ENCODE assay signal across 21 cellular contexts in the genomic region with DNA sequence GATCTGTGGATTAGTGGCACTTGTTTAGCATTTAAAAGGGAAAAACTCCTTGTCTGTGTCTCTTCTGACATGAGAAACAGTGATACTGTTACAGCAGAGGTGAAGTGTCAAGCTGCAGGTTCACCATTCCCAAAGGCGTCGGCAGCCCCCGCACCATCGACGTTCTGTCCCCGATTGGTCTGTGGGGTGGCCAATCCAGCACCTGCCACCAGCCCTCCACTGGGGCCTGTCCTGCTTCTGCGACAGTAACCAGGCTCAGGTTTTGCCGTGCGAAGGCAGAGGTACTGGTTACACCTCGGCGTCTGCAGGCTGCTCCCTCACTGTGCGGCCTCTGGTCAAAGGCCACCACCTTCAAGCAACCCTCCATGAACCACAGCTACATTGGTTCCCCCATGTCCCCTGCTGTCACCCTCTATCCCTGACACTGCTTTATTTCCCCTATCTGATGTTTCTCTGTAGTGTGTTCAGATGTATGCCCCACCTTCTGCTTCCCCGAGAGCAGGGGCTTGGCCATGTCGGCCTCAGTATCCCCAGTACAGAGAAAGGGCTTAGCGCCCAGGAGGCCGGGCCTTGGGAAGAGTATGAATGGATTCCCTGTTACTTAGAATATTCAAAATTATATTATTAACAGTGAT. TPM values are rescaled to one million over a fixed set of nuclear protein-coding genes. Genes with fewer than 3 reads are reported as not detected.
A peak's percentile ranks its signal among the peaks of the same experiment; 100 is the strongest.
DNase-seq lines count a peak whose midpoint lies in the region; ATAC-seq, FAIRE-seq and TF ChIP-seq lines count a peak whose summit lies in the region.
"Had no signal": no experiment of that assay in that cellular context is flagged by ENCODE, and none has a peak within 500 bp of the region (broad histone marks: within the 10 kb centered on the region; RNA-seq: fewer than 3 reads in every experiment).

No MANE protein-coding gene starts in this region.

- H2BK5ac ChIP-seq in neuronal stem cell (ENCODE audit: low read length) = no peak overlapping the region

- no peaks in the 10 kb centered on the region for H3K79me1 ChIP-seq in neuronal stem cell (ENCODE audit: low read depth, low read length)

- intact Hi-C loops in cardiac septum (cut with DNase I) = no loop called here
- intact Hi-C loops in K562 (cut with micrococcal nuclease) = no loop called here

- no peaks in the 10 kb centered on the region for H4K20me1 ChIP-seq in K562 (replicated peaks; ENCODE audit: control insufficient read depth, insufficient read depth, low read length)
- H4K20me1 ChIP-seq: BLaER1 had no signal

- no peak for TF ChIP-seq EP300 in K562 (IDR thresholded peaks at IDR 0.05; ENCODE audit: low read length)

- no peak for TF ChIP-seq POLR2A in K562 (conservative IDR thresholded peaks at IDR 0.05)

- no peaks in the 10 kb centered on the region for H3K9me3 Mint-ChIP-seq in CD8-positive, alpha-beta memory T cell
- H3K9me3 Mint-ChIP-seq: CD4-positive, alpha-beta memory T cell had no signal

- H3K27ac ChIP-seq in cardiac muscle cell (peak overlapping the region; percentile 77), K562 (ENCODE audit: extremely low read depth, low read depth, low read length) (no peak overlapping the region), neuronal stem cell (replicated peaks; ENCODE audit: low read length) (no peak overlapping the region)
- H3K27ac ChIP-seq in CD8-positive, alpha-beta memory T cell (ENCODE audit: low read depth, low read length) = no peak overlapping the region
- H3K27ac ChIP-seq: BLaER1 had no signal

- no peaks in the 10 kb centered on the region for H3K79me2 ChIP-seq in K562 (ENCODE audit: control insufficient read depth, insufficient read depth, low read length)

- 96% methylated on average over 16 of the region's 16 CpGs for WGBS in K562 (ENCODE audit: insufficient coverage, low coverage, missing lambda C conversion rate)
- no CpG with 5 or more reads among the region's 16 CpGs for WGBS in neuronal stem cell (ENCODE audit: extremely low coverage in 2 of 2, insufficient read length in 2 of 2, insufficient replicate concordance in 1 of 2), 2 donors

- POLR2A ChIA-PET in K562 (lab: Yijun Ruan, JAX) = interaction anchor here (0.6 to 1.7 kb wide), 5 partner anchors 10 to 540 kb away, joined by 3 to 4 read pairs (median 3); no protein-coding TSS in a partner anchor
- POLR2A ChIA-PET in CD8-positive, alpha-beta memory T cell (lab: Charles Lee) = no interaction called here

- no peak overlapping the region for H4K91ac ChIP-seq in neuronal stem cell (ENCODE audit: low read depth, low read length, poor library complexity)

- H3K4me1 Mint-ChIP-seq in CD8-positive, alpha-beta memory T cell = peaks cover 6 to 8% (median 7%) of the 10 kb centered on the region in 3 donors

- H3K4me3 Mint-ChIP-seq in CD8-positive, alpha-beta memory T cell = no peak overlapping the region
- H3K4me3 Mint-ChIP-seq: CD4-positive, alpha-beta memory T cell had no signal

- H3K4me2 ChIP-seq in K562 (ENCODE audit: insufficient read depth, low read length) (no peak overlapping the region), neuronal stem cell (ENCODE audit: insufficient read depth, low read length, poor library complexity, severe bottlenecking) (no peak overlapping the region)
- H3K4me2 ChIP-seq: BLaER1 had no signal

- no peak for TF ChIP-seq CTCF in cardiac muscle cell (IDR thresholded peaks at IDR 0.05; ENCODE audit: low read depth, low read length)
- no peak for TF ChIP-seq CTCF in K562 (IDR thresholded peaks at IDR 0.05 in 2 of 3, conservative IDR thresholded peaks at IDR 0.05 in 1 of 3; ENCODE audit: insufficient read depth in 2 of 3, low read depth in 1 of 3, low read length in 3 of 3)

- H3K14ac ChIP-seq in neuronal stem cell (ENCODE audit: low read length) = no peak overlapping the region

- no peak for FAIRE-seq in K562 (lab: Jason Lieb, UNC)
- FAIRE-seq: GM12892, H54, HepG2 had no signal

- H3K27me3 ChIP-seq in cardiac muscle cell (no peaks in the 10 kb centered on the region), K562 (ENCODE audit: control insufficient read depth in 2 of 2, insufficient read depth in 2 of 2, low read length in 2 of 2) (no peaks in the 10 kb centered on the region), neuronal stem cell (ENCODE audit: control insufficient read depth in 3 of 3, insufficient read depth in 3 of 3, low read depth in 1 of 3, low read length in 3 of 3) (no peaks in the 10 kb centered on the region), MG63 (no peaks in the 10 kb centered on the region)
- no peaks in the 10 kb centered on the region for H3K27me3 ChIP-seq in CD8-positive, alpha-beta memory T cell (ENCODE audit: insufficient read depth, low read length, poor library complexity, severe bottlenecking)
- H3K27me3 ChIP-seq: BLaER1 had no signal

- DNase-seq in cardiac muscle cell (ENCODE audit: low read depth in 1 of 2, low spot score in 1 of 2) (no peak), cardiac septum (ENCODE audit: low spot score) (no peak), K562 (ENCODE audit: extremely low read depth in 1 of 4, low spot score in 3 of 4) (no peak), neuronal stem cell (ENCODE audit: low spot score) (no peak), NCI-H345 treated with DMSO at 0.1 percent for 48 hours (lab: John Stamatoyannopoulos, UW; ENCODE audit: unreplicated experiment) (no peak), MG63 (no peak)
- DNase-seq in CD8-positive, alpha-beta memory T cell = no peak
- DNase-seq: Calu3; CD4-positive, alpha-beta memory T cell; KG1; MV-4-11; NCI-H1694 treated with DMSO at 0.1 percent for 48 hours; NCI-H510A; NCI-H748 treated with DMSO at 0.1 percent for 48 hours; NK-92 treated with Interleukin-12 subunit alpha and Interleukin-12 subunit beta, amount 100 ng/mL, for 24 hours; SHP77 treated with DMSO at 0.1 percent for 48 hours had no signal

- no peak overlapping the region for H2BK15ac ChIP-seq in neuronal stem cell (ENCODE audit: low read length)

- no peak for TF ChIP-seq RAD21 in K562 (CRISPR knock-in tag; conservative IDR thresholded peaks at IDR 0.05 in 1 of 2, IDR thresholded peaks at IDR 0.05 in 1 of 2)

- no peak overlapping the region for H3K18ac ChIP-seq in neuronal stem cell (ENCODE audit: low read length)

- peaks cover 0 to 23% (median 8%) of the 10 kb centered on the region in 3 donors for H3K36me3 Mint-ChIP-seq in CD8-positive, alpha-beta memory T cell

- no peaks in the 10 kb centered on the region for H3K36me3 ChIP-seq in cardiac muscle cell
- peaks cover 17% of the 10 kb centered on the region; the same call in 2 of the 3 replicates for H3K36me3 ChIP-seq in K562 (ENCODE audit: control insufficient read depth, insufficient read depth, low read length)
- H3K36me3 ChIP-seq in neuronal stem cell (replicated peaks in 1 of 2; ENCODE audit: control insufficient read depth in 2 of 2, insufficient read depth in 2 of 2, low read length in 2 of 2) = peaks cover 8 to 23% of the 10 kb centered on the region in 2 donors
- no peaks in the 10 kb centered on the region for H3K36me3 ChIP-seq in CD8-positive, alpha-beta memory T cell (ENCODE audit: insufficient read depth, low read length)
- peaks cover 2% of the 10 kb centered on the region; the same call in 1 of the 2 replicates for H3K36me3 ChIP-seq in MG63

- peaks cover 0 to 2% of the 10 kb centered on the region in 2 donors for H3K27me3 Mint-ChIP-seq in CD8-positive, alpha-beta memory T cell
- H3K27me3 Mint-ChIP-seq: CD4-positive, alpha-beta memory T cell had no signal

- no peak overlapping the region for H3K9ac ChIP-seq in K562 (ENCODE audit: insufficient read depth in 1 of 2, low read depth in 2 of 2, low read length in 2 of 2)
- peak overlapping the region; percentile 27 for H3K9ac ChIP-seq in neuronal stem cell (ENCODE audit: low read depth, low read length, poor library complexity)
- H3K9ac ChIP-seq: BLaER1 had no signal

- H2BK12ac ChIP-seq in neuronal stem cell (ENCODE audit: low read length) = no peak overlapping the region

- in situ Hi-C loops in K562 (cut with MboI) = no loop called here

- no peak overlapping the region for H3K4me3 ChIP-seq in cardiac muscle cell
- H3K4me3 ChIP-seq in K562 = no peak overlapping the region
- H3K4me3 ChIP-seq in neuronal stem cell (ENCODE audit: low read length in 2 of 2) = no peak overlapping the region
- no peak overlapping the region for H3K4me3 ChIP-seq in CD8-positive, alpha-beta memory T cell (ENCODE audit: low read length)
- no peak overlapping the region for H3K4me3 ChIP-seq in MG63
- H3K4me3 ChIP-seq: BLaER1 had no signal

- no peak overlapping the region for H3K23ac ChIP-seq in neuronal stem cell (ENCODE audit: low read depth, low read length, poor library complexity)

- H2AFZ ChIP-seq in K562 (ENCODE audit: low read depth, low read length) = no peak overlapping the region
- no peak overlapping the region for H2AFZ ChIP-seq in neuronal stem cell (ENCODE audit: low read length)

- no peak for ATAC-seq in K562
- ATAC-seq: HepG2 had no signal

- no TSS peak for BruUV-seq in K562 (replicated peaks; lab: Mats Ljungman, UMichigan)

- H3K9me3 ChIP-seq in cardiac muscle cell (ENCODE audit: low read depth) (no peaks in the 10 kb centered on the region), K562 (replicated peaks; ENCODE audit: control insufficient read depth, insufficient read depth, low read depth, low read length) (no peaks in the 10 kb centered on the region), neuronal stem cell (replicated peaks in 1 of 2; ENCODE audit: control insufficient read depth in 2 of 2, insufficient read depth in 1 of 2, low read depth in 1 of 2, low read length in 2 of 2) (no peaks in the 10 kb centered on the region), MG63 (no peaks in the 10 kb centered on the region)
- H3K9me3 ChIP-seq in CD8-positive, alpha-beta memory T cell (ENCODE audit: low read length) = no peaks in the 10 kb centered on the region
- H3K9me3 ChIP-seq: BLaER1 had no signal

- H2AK5ac ChIP-seq in neuronal stem cell (ENCODE audit: low read depth, low read length) = no peak overlapping the region

- H3K27ac Mint-ChIP-seq in CD8-positive, alpha-beta memory T cell = peak overlapping the region in 3 of 8 donors; percentile 6 to 45 (median 15)

- no peak overlapping the region for H2BK120ac ChIP-seq in neuronal stem cell (ENCODE audit: low read depth, low read length)

- peaks cover 6% of the 10 kb centered on the region for H3K4me1 ChIP-seq in cardiac muscle cell (ENCODE audit: low read depth)
- H3K4me1 ChIP-seq in K562 (replicated peaks in 1 of 2; ENCODE audit: control insufficient read depth in 2 of 2, insufficient read depth in 2 of 2, low read length in 2 of 2) = no peaks in the 10 kb centered on the region; a peak in 1 of 5 replicates
- H3K4me1 ChIP-seq in neuronal stem cell (ENCODE audit: control insufficient read depth in 2 of 2, insufficient read depth in 1 of 2, low read depth in 1 of 2, low read length in 2 of 2) = peaks cover under 1 to 2% of the 10 kb centered on the region in 2 donors
- H3K4me1 ChIP-seq in CD8-positive, alpha-beta memory T cell (ENCODE audit: insufficient read depth, low read length) = no peaks in the 10 kb centered on the region

- no peak overlapping the region for H3K4ac ChIP-seq in neuronal stem cell (ENCODE audit: low read length)

- CTCF ChIA-PET in K562 (lab: Yijun Ruan, JAX; ENCODE audit: low intra/inter-chr PET ratio) = no interaction called here
- CTCF ChIA-PET in CD8-positive, alpha-beta memory T cell (lab: Charles Lee) = interaction anchor here (0.5 kb wide), 1 partner anchor 100 kb away, joined by 3 read pairs; no protein-coding TSS in a partner anchor

- no peak overlapping the region for H4K8ac ChIP-seq in neuronal stem cell (ENCODE audit: low read depth, low read length)

- H3K9me1 ChIP-seq in K562 (ENCODE audit: control insufficient read depth, insufficient read depth, low read length) = no peaks in the 10 kb centered on the region

RNA-seq across cellular contexts. Expression of a gene that starts 8.6 kb away (rescaled TPM):
- total RNA-seq in cardiac muscle cell = 4.3 and 8.5 TPM in 2 replicates
- 3.7 and 5.3 TPM in 2 replicates for polyA plus RNA-seq in cardiac muscle cell
- total RNA-seq in cardiac septum = 0.08 TPM
- total RNA-seq in K562 (2011; cell fraction: chromatin; rRNA removed; ENCODE audit: low replicate concordance) = 0.30 TPM in 1 of 2 replicates, not detected in the other
- 0.26 and 0.33 TPM in 2 replicates for total RNA-seq in K562 (2011; cell fraction: nucleolus; rRNA removed)
- total RNA-seq in K562 (2011; cell fraction: nucleoplasm; rRNA removed) = 0.07 TPM in 1 of 2 replicates, not detected in the other
- total RNA-seq in K562 (2014; rRNA removed) = 0.04 and 0.09 TPM in 2 replicates
- not detected in 2 replicates for total RNA-seq in K562 (2014; rRNA removed; fragmentation: Illumina TruSeq; extraction: Trizol)
- 0.04 TPM in 2 replicates for total RNA-seq in K562 (2015; rRNA removed; fragmentation: Illumina TruSeq; extraction: Trizol)
- 0.04 and 0.09 TPM in 2 replicates for total RNA-seq in K562 (2021)
- polyA plus RNA-seq in K562 (2011; rRNA removed) = 0.04 and 0.07 TPM in 2 replicates
- polyA plus RNA-seq in K562 (2011; cell fraction: cytosol; rRNA removed) = 0.13 and 0.30 TPM in 2 replicates
- 0.28 and 0.55 TPM in 2 replicates for polyA plus RNA-seq in K562 (2011; cell fraction: nucleus; rRNA removed)
- polyA plus RNA-seq in K562 (2012) = 0.06 and 0.10 TPM in 2 replicates
- polyA plus RNA-seq in K562 (2014; fragmentation: Illumina TruSeq; extraction: Trizol) = 0.03 and 0.08 TPM in 2 replicates
- polyA plus RNA-seq in K562 (2014; fragmentation: Nextera tagmentation; extraction: Ambion mirVana) = not detected
- polyA plus RNA-seq in K562 (2014; rRNA removed) = 0.05 TPM in 1 of 2 replicates, not detected in the other
- polyA minus RNA-seq in K562 (2011; rRNA and poly(A)+ RNA removed) = not detected in 2 replicates
- not detected in 2 replicates for polyA minus RNA-seq in K562 (2011; cell fraction: cytosol; rRNA and poly(A)+ RNA removed)
- 0.44 and 0.94 TPM in 2 replicates for polyA minus RNA-seq in K562 (2011; cell fraction: nucleus; rRNA and poly(A)+ RNA removed)
- 0.45 TPM for polyA plus RNA-seq in neuronal stem cell (2013, experiment 1 of 2)
- polyA plus RNA-seq in neuronal stem cell (2013, experiment 2 of 2) = 0.46 TPM
- not detected for total RNA-seq in CD8-positive, alpha-beta memory T cell
- not detected for polyA plus RNA-seq in CD8-positive, alpha-beta memory T cell
- 0.03 TPM in 1 of 2 replicates, not detected in the other for total RNA-seq in MG63 (2014; rRNA removed; shearing (Covaris generic); ENCODE audit: low replicate concordance)
- polyA plus RNA-seq: CD4-positive, alpha-beta memory T cell had no signal

RNA-seq across cellular contexts. Expression of a gene that starts 30.7 kb away (rescaled TPM):
- total RNA-seq in cardiac muscle cell (16.6 and 19.7 TPM in 2 replicates), cardiac septum (8.8 TPM), K562 (2014; rRNA removed) (22.3 and 32.0 TPM in 2 replicates), K562 (2014; rRNA removed; fragmentation: Illumina TruSeq; extraction: Trizol) (18.7 and 21.1 TPM in 2 replicates), K562 (2015; rRNA removed; fragmentation: Illumina TruSeq; extraction: Trizol) (18.6 TPM in 2 replicates), K562 (2021) (32.2 and 38.2 TPM in 2 replicates)
- polyA plus RNA-seq in cardiac muscle cell (25.2 and 28.1 TPM in 2 replicates), K562 (2011; rRNA removed) (15.6 and 17.1 TPM in 2 replicates), K562 (2014; fragmentation: Illumina TruSeq; extraction: Trizol) (20.8 and 26.7 TPM in 2 replicates), K562 (2014; fragmentation: Nextera tagmentation; extraction: Ambion mirVana) (1 to 10 TPM; 2.6 to 4.1 TPM), K562 (2014; rRNA removed) (23.9 and 27.4 TPM in 2 replicates)
- total RNA-seq in K562 (2011; cell fraction: chromatin; rRNA removed; ENCODE audit: low replicate concordance) = 81.0 and 87.4 TPM in 2 replicates
- 56.5 and 64.7 TPM in 2 replicates for total RNA-seq in K562 (2011; cell fraction: nucleolus; rRNA removed)
- total RNA-seq in K562 (2011; cell fraction: nucleoplasm; rRNA removed) = 82.6 and 125 TPM in 2 replicates
- polyA plus RNA-seq in K562 (2011; cell fraction: cytosol; rRNA removed) = 14.7 and 24.8 TPM in 2 replicates
- polyA plus RNA-seq in K562 (2011; cell fraction: nucleus; rRNA removed) = 41.4 and 66.7 TPM in 2 replicates
- polyA plus RNA-seq in K562 (2012) = 22.6 and 23.3 TPM in 2 replicates
- 15.6 and 16.8 TPM in 2 replicates for polyA minus RNA-seq in K562 (2011; rRNA and poly(A)+ RNA removed)
- 15.5 and 16.5 TPM in 2 replicates for polyA minus RNA-seq in K562 (2011; cell fraction: cytosol; rRNA and poly(A)+ RNA removed)
- polyA minus RNA-seq in K562 (2011; cell fraction: nucleus; rRNA and poly(A)+ RNA removed) = 26.5 and 33.8 TPM in 2 replicates
- polyA plus RNA-seq in neuronal stem cell (2013, experiment 1 of 2) = 19.6 TPM
- polyA plus RNA-seq in neuronal stem cell (2013, experiment 2 of 2) = 19.6 TPM
- total RNA-seq in CD8-positive, alpha-beta memory T cell = 10 to 100 TPM; 64.8 to 70.5 TPM
- 16.1 TPM for polyA plus RNA-seq in CD8-positive, alpha-beta memory T cell
- total RNA-seq in MG63 (2014; rRNA removed; shearing (Covaris generic); ENCODE audit: low replicate concordance) = 19.0 and 94.7 TPM in 2 replicates

RNA-seq across cellular contexts. Expression of a gene that starts 46.9 kb away (rescaled TPM):
- total RNA-seq in cardiac muscle cell = 25.9 and 31.7 TPM in 2 replicates
- polyA plus RNA-seq in cardiac muscle cell = 6.7 and 14.1 TPM in 2 replicates
- 14.3 TPM for total RNA-seq in cardiac septum
- 0.21 TPM in 1 of 2 replicates, not detected in the other for total RNA-seq in K562 (2011; cell fraction: chromatin; rRNA removed; ENCODE audit: low replicate concordance)
- 0.53 and 0.67 TPM in 2 replicates for total RNA-seq in K562 (2011; cell fraction: nucleolus; rRNA removed)
- 0.07 TPM in 1 of 2 replicates, not detected in the other for total RNA-seq in K562 (2011; cell fraction: nucleoplasm; rRNA removed)
- total RNA-seq in K562 (2014; rRNA removed) = not detected in 2 replicates
- not detected in 2 replicates for total RNA-seq in K562 (2014; rRNA removed; fragmentation: Illumina TruSeq; extraction: Trizol)
- total RNA-seq in K562 (2015; rRNA removed; fragmentation: Illumina TruSeq; extraction: Trizol) = not detected in 2 replicates
- 0.04 TPM in 1 of 2 replicates, not detected in the other for total RNA-seq in K562 (2021)
- 0.03 TPM in 1 of 2 replicates, not detected in the other for polyA plus RNA-seq in K562 (2011; rRNA removed)
- 0.09 TPM in 1 of 2 replicates, not detected in the other for polyA plus RNA-seq in K562 (2011; cell fraction: cytosol; rRNA removed)
- 0.07 and 0.09 TPM in 2 replicates for polyA plus RNA-seq in K562 (2011; cell fraction: nucleus; rRNA removed)
- polyA plus RNA-seq in K562 (2012) = 0.03 and 0.06 TPM in 2 replicates
- polyA plus RNA-seq in K562 (2014; fragmentation: Illumina TruSeq; extraction: Trizol) = not detected in 2 replicates
- polyA plus RNA-seq in K562 (2014; fragmentation: Nextera tagmentation; extraction: Ambion mirVana) = not detected
- not detected in 2 replicates for polyA plus RNA-seq in K562 (2014; rRNA removed)
- not detected in 2 replicates for polyA minus RNA-seq in K562 (2011; rRNA and poly(A)+ RNA removed)
- polyA minus RNA-seq in K562 (2011; cell fraction: cytosol; rRNA and poly(A)+ RNA removed) = not detected in 2 replicates
- 0.11 and 0.13 TPM in 2 replicates for polyA minus RNA-seq in K562 (2011; cell fraction: nucleus; rRNA and poly(A)+ RNA removed)
- polyA plus RNA-seq in neuronal stem cell (2013, experiment 1 of 2) = 0.06 TPM
- polyA plus RNA-seq in neuronal stem cell (2013, experiment 2 of 2) = 0.07 TPM
- not detected for total RNA-seq in CD8-positive, alpha-beta memory T cell
- not detected for polyA plus RNA-seq in CD8-positive, alpha-beta memory T cell
- total RNA-seq in MG63 (2014; rRNA removed; shearing (Covaris generic); ENCODE audit: low replicate concordance) = not detected in 2 replicates
- total RNA-seq: A673; CD4-positive, alpha-beta memory T cell; HepG2 had no signal
- polyA plus RNA-seq: CD4-positive, alpha-beta memory T cell had no signal
